Comparison of ENCODE assay signal across 11 cellular contexts in the genomic region with DNA sequence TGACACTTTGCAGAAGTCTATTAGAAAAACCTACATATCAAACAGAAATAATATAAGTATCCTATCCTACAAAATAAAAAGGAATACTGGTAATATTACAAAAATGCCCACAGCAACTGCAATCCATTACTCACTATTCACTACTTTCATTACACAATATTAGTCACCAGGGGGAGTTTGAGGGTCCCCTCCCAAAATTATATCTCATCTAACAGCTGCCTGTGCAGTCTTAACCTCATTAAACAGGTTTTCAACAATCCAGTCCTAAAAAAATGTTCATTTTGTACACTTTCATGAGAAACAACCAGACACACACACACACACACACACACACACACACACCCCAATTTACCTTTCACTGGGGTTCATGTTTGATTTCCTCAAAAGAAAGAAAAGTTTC. TPM values are rescaled to one million over a fixed set of nuclear protein-coding genes. Genes with fewer than 3 reads are reported as not detected.
DNase-seq lines count a peak whose midpoint lies in the region; ATAC-seq and TF ChIP-seq lines count a peak whose summit lies in the region.
"Had no signal": no experiment of that assay in that cellular context is flagged by ENCODE, and none has a peak within 500 bp of the region (broad histone marks: within the 10 kb centered on the region; RNA-seq: fewer than 3 reads in every experiment).

No MANE protein-coding gene starts in this region.

- H3K4me3 ChIP-seq in Caco-2 (ENCODE audit: low read depth, low read length) (no peak overlapping the region), HEK293 (ENCODE audit: low read depth, low read length) (no peak overlapping the region)

- no peaks in the 10 kb centered on the region for H3K27me3 ChIP-seq in Caco-2 (replicated peaks; ENCODE audit: control insufficient read depth, insufficient read depth, low read length)

- H3K27me3 Mint-ChIP-seq in Caco-2 (ENCODE audit: insufficient read depth, unreplicated experiment), result no peaks in the 10 kb centered on the region
- H3K27me3 Mint-ChIP-seq in activated naive CD8-positive, alpha-beta T cell, result no peaks in the 10 kb centered on the region

- no peaks in the 10 kb centered on the region for H3K36me3 Mint-ChIP-seq in Caco-2 (ENCODE audit: insufficient read depth, unreplicated experiment)
- no peaks in the 10 kb centered on the region for H3K36me3 Mint-ChIP-seq in activated naive CD8-positive, alpha-beta T cell

- peak overlapping the region; percentile 83 for H3K4me3 Mint-ChIP-seq in Caco-2 (ENCODE audit: unreplicated experiment)
- H3K4me3 Mint-ChIP-seq in activated naive CD8-positive, alpha-beta T cell, result peak overlapping the region; percentile 53

- DNase-seq in Caco-2, result no peak
- peak; percentile 12 for DNase-seq in left kidney (ENCODE audit: low read depth, low spot score)
- no peak for DNase-seq in SIG-M5 treated with dmso at 0.1 percent for 504 hours (lab: John Stamatoyannopoulos, UW; ENCODE audit: unreplicated experiment)
- no peak for DNase-seq in activated effector memory CD4-positive, alpha-beta T cell treated with Interleukin-2 at 50 U/mL for 16 hours
- DNase-seq: activated T-cell treated with anti-CD3 and anti-CD28 coated beads, Interleukin-2, amount 50 U/mL, for 4 hours; right cardiac atrium had no signal

- H3K27ac Mint-ChIP-seq in Caco-2 (ENCODE audit: unreplicated experiment), result peak overlapping the region; percentile 56
- H3K27ac Mint-ChIP-seq in activated naive CD8-positive, alpha-beta T cell, result peak overlapping the region; percentile 41

- ATAC-seq in GM21529 (IDR thresholded peaks at IDR 0.05; ENCODE audit: unreplicated experiment) (no peak), HG03025 (IDR thresholded peaks at IDR 0.05; ENCODE audit: low FRiP score, unreplicated experiment) (no peak)
- ATAC-seq: activated T-cell treated with anti-CD3 and anti-CD28 coated beads, Interleukin-2, amount 50 U/mL, for 4 hours; right cardiac atrium had no signal

- no peak overlapping the region for H3K27ac ChIP-seq in HEK293 (ENCODE audit: extremely low read depth, low read depth, low read length)

- BruUV-seq in Caco-2 (replicated peaks; lab: Mats Ljungman, UMichigan), result no TSS peak

- H3K9me3 Mint-ChIP-seq in Caco-2 (ENCODE audit: unreplicated experiment), result no peaks in the 10 kb centered on the region
- no peaks in the 10 kb centered on the region for H3K9me3 Mint-ChIP-seq in activated naive CD8-positive, alpha-beta T cell (ENCODE audit: low read depth)
- H3K9me3 Mint-ChIP-seq: activated T-cell treated with anti-CD3 and anti-CD28 coated beads, Interleukin-2, amount 50 U/mL, for 4 hours had no signal

- TF ChIP-seq CTCF in Caco-2 (IDR thresholded peaks at IDR 0.05; ENCODE audit: insufficient read depth in 1 of 2, low read depth in 1 of 2, low read length in 1 of 2, severe bottlenecking in 1 of 2, unreplicated experiment in 1 of 2) (peak in 1 of 2 experiments; percentile 1), HEK293 (tag by site-specific recombination; IDR thresholded peaks at IDR 0.05) (no peak)

- POLR2A ChIA-PET in Caco-2 (lab: Charles Lee), result no interaction called here
- POLR2A ChIA-PET in HEK293 (lab: Yijun Ruan, JAX), result no interaction called here

- intact Hi-C loops in Caco-2 (cut with micrococcal nuclease; ENCODE audit: unreplicated experiment), result loop anchor here (10.0 kb wide), 1 partner anchor 191 kb away; no protein-coding TSS in a partner anchor

- H3K4me1 ChIP-seq in Caco-2, result peaks cover 18% of the 10 kb centered on the region
- no peaks in the 10 kb centered on the region for H3K4me1 ChIP-seq in HEK293 (ENCODE audit: control insufficient read depth, insufficient read depth, low read length)

- H3K4me1 Mint-ChIP-seq in Caco-2 (ENCODE audit: low read depth, unreplicated experiment), result peaks cover 15% of the 10 kb centered on the region
- H3K4me1 Mint-ChIP-seq in activated naive CD8-positive, alpha-beta T cell (ENCODE audit: low read depth), result peaks cover 49% of the 10 kb centered on the region

- H3K36me3 ChIP-seq in Caco-2 (ENCODE audit: control insufficient read depth, insufficient read depth, low read length) (no peaks in the 10 kb centered on the region), HEK293 (ENCODE audit: control insufficient read depth in 2 of 2, insufficient read depth in 1 of 2, low read length in 2 of 2) (peaks cover 0 to 3% of the 10 kb centered on the region in 2 experiments; a peak in 1 of 3 replicates)

- H3K9me3 ChIP-seq in Caco-2 (no peaks in the 10 kb centered on the region), HEK293 (ENCODE audit: control insufficient read depth, insufficient read depth, low read depth, low read length) (no peaks in the 10 kb centered on the region)

- CTCF ChIA-PET in Caco-2 (lab: Charles Lee) (no interaction called here), HEK293 (lab: Yijun Ruan, JAX) (no interaction called here)

TF ChIP-seq in HEK293, 187 proteins besides CTCF, POLR2A, EP300 and RAD21:
- TF ChIP-seq ZNF169 (tag by site-specific recombination; IDR thresholded peaks at IDR 0.05), result no peak
- TF ChIP-seq, protein P1, sequence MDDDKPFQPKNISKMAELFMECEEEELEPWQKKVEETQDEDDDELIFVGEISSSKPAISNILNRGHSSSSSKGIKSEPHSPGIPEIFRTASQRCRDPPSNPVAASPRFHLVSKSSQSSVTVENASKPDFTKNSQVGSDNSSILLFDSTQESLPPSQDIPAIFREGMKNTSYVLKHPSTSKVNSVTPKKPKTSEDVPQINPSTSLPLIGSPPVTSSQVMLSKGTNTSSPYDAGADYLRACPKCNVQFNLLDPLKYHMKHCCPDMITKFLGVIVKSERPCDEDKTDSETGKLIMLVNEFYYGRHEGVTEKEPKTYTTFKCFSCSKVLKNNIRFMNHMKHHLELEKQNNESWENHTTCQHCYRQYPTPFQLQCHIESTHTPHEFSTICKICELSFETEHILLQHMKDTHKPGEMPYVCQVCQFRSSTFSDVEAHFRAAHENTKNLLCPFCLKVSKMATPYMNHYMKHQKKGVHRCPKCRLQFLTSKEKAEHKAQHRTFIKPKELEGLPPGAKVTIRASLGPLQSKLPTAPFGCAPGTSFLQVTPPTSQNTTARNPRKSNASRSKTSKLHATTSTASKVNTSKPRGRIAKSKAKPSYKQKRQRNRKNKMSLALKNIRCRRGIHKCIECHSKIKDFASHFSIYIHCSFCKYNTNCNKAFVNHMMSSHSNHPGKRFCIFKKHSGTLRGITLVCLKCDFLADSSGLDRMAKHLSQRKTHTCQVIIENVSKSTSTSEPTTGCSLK (tag by site-specific recombination; IDR thresholded peaks at IDR 0.05), result no peak
- TF ChIP-seq ZBTB48 (tag by site-specific recombination; IDR thresholded peaks at IDR 0.05), result 0 out of 2 replicates have a peak, but pooled peaks have one; percentile 42
- TF ChIP-seq, protein P2, sequence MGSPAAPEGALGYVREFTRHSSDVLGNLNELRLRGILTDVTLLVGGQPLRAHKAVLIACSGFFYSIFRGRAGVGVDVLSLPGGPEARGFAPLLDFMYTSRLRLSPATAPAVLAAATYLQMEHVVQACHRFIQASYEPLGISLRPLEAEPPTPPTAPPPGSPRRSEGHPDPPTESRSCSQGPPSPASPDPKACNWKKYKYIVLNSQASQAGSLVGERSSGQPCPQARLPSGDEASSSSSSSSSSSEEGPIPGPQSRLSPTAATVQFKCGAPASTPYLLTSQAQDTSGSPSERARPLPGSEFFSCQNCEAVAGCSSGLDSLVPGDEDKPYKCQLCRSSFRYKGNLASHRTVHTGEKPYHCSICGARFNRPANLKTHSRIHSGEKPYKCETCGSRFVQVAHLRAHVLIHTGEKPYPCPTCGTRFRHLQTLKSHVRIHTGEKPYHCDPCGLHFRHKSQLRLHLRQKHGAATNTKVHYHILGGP (tag by site-specific recombination; IDR thresholded peaks at IDR 0.05), result no peak
- no peak for TF ChIP-seq ZNF292 (tag by site-specific recombination; IDR thresholded peaks at IDR 0.05; ENCODE audit: borderline replicate concordance, low read depth)
- no peak for TF ChIP-seq ZNF785 (tag by site-specific recombination; IDR thresholded peaks at IDR 0.05)
- no peak for TF ChIP-seq ZSCAN23 (tag by site-specific recombination; IDR thresholded peaks at IDR 0.05)
- no peak for TF ChIP-seq ZNF223 (tag by site-specific recombination; IDR thresholded peaks at IDR 0.05)
- no peak for TF ChIP-seq ZNF350 (tag by site-specific recombination; IDR thresholded peaks at IDR 0.05)
- peak; percentile 71 for TF ChIP-seq PRDM1 (tag by site-specific recombination; IDR thresholded peaks at IDR 0.05)
- peak; percentile 100 for TF ChIP-seq ZNF664 (tag by site-specific recombination; IDR thresholded peaks at IDR 0.05)
- TF ChIP-seq, protein P3, sequence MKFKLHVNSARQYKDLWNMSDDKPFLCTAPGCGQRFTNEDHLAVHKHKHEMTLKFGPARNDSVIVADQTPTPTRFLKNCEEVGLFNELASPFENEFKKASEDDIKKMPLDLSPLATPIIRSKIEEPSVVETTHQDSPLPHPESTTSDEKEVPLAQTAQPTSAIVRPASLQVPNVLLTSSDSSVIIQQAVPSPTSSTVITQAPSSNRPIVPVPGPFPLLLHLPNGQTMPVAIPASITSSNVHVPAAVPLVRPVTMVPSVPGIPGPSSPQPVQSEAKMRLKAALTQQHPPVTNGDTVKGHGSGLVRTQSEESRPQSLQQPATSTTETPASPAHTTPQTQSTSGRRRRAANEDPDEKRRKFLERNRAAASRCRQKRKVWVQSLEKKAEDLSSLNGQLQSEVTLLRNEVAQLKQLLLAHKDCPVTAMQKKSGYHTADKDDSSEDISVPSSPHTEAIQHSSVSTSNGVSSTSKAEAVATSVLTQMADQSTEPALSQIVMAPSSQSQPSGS (tag by site-specific recombination; IDR thresholded peaks at IDR 0.05; ENCODE audit: low read depth), result no peak
- TF ChIP-seq ZNF19 (tag by site-specific recombination; IDR thresholded peaks at IDR 0.05; ENCODE audit: low read depth), result no peak

RNA-seq across cellular contexts. Expression of a gene that starts 2.9 kb away (rescaled TPM):
- 9.5 and 12.0 TPM in 2 replicates for total RNA-seq in Caco-2 (2022)

RNA-seq across cellular contexts. Expression of a gene that starts 48.2 kb away (rescaled TPM):
- not detected in 2 replicates for total RNA-seq in Caco-2 (2022)
- total RNA-seq: activated T-cell treated with anti-CD3 and anti-CD28 coated beads, Interleukin-2, amount 50 U/mL, for 4 hours; kidney epithelial cell; right cardiac atrium had no signal
